ENCODE assay signal across 9 cellular contexts in genomic region chr17:40329981-40330794, GRCh38. TPM values are rescaled to one million over a fixed set of nuclear protein-coding genes. Genes with fewer than 3 reads are reported as not detected.
DNase-seq lines count a peak whose midpoint lies in the region; ATAC-seq and TF ChIP-seq lines count a peak whose summit lies in the region.
"Had no signal": no experiment of that assay in that cellular context is flagged by ENCODE, and none has a peak within 500 bp of the region (broad histone marks: within the 10 kb centered on the region; RNA-seq: fewer than 3 reads in every experiment).

No MANE protein-coding gene starts in this region.

- peaks cover 74% of the 10 kb centered on the region for H3K4me1 Mint-ChIP-seq in T-helper 17 cell

- whole genome bisulfite sequencing in heart right ventricle, 2 donors, result 22 to 23% methylated on average over 9 of the region's 9 CpGs
- 17% methylated on average over 9 of the region's 9 CpGs for WGBS in thymus

- H3K4me3 ChIP-seq in heart right ventricle (peak overlapping the region in 3 of 10 donors; percentile 2 to 49 (median 4)), thymus (ENCODE audit: low read length) (no peak overlapping the region)
- H3K4me3 ChIP-seq: SK-N-MC had no signal

- peak; percentile 21 for DNase-seq in activated CD8-positive, alpha-beta memory T cell treated with anti-CD3 and anti-CD28 coated beads, Interleukin-2, amount 50 U/mL, for 4 hours
- DNase-seq in activated CD8-positive, alpha-beta memory T cell treated with anti-CD3 and anti-CD28 coated beads, Interleukin-2, amount 50 U/mL, for 48 hours, result no peak
- no peak for DNase-seq in T-helper 17 cell
- DNase-seq in heart right ventricle, result peak; percentile 79 to 80
- no peak for DNase-seq in NK-92 treated with Interleukin-12 subunit alpha and Interleukin-12 subunit beta, amount 100 ng/mL, for 24 hours (lab: John Stamatoyannopoulos, UW)
- no peak for DNase-seq in AG08396 (ENCODE audit: low spot score)
- DNase-seq in pons (ENCODE audit: low spot score), result no peak

- no peaks in the 10 kb centered on the region for H3K9me3 ChIP-seq in T-helper 17 cell (ENCODE audit: control insufficient read depth, low read length, poor library complexity, severe bottlenecking)
- no peaks in the 10 kb centered on the region for H3K9me3 ChIP-seq in heart right ventricle
- no peaks in the 10 kb centered on the region for H3K9me3 ChIP-seq in thymus (ENCODE audit: control insufficient read depth)

- H3K4me3 Mint-ChIP-seq in T-helper 17 cell, result peak overlapping the region; percentile 89

- H3K27me3 ChIP-seq in heart right ventricle, result no peaks in the 10 kb centered on the region
- no peaks in the 10 kb centered on the region for H3K27me3 ChIP-seq in thymus (ENCODE audit: control insufficient read depth, insufficient read depth)

- H3K27ac ChIP-seq in heart right ventricle (peak overlapping the region in 9 of 10 donors; percentile 76 to 98 (median 87)), thymus (ENCODE audit: low read depth) (peak overlapping the region; percentile 48)
- H3K27ac ChIP-seq: SK-N-MC had no signal

- peak overlapping the region; percentile 99 for H3K27ac Mint-ChIP-seq in T-helper 17 cell

- ATAC-seq in T-helper 17 cell (no peak), heart right ventricle (peak in 7 of 8 donors; percentile 20 to 58 (median 34))

- intact Hi-C loops in heart right ventricle (cut with DNase I), result no loop called here

- no peak for TF ChIP-seq CTCF in heart right ventricle (IDR thresholded peaks at IDR 0.05)

- H3K36me3 Mint-ChIP-seq in T-helper 17 cell (ENCODE audit: low read depth), result peaks cover 8% of the 10 kb centered on the region

- H3K4me1 ChIP-seq in heart right ventricle, result peaks cover 77 to 100% (median 100%) of the 10 kb centered on the region in 9 donors
- H3K4me1 ChIP-seq in thymus (ENCODE audit: control insufficient read depth, insufficient read depth, low read length), result peaks cover 46% of the 10 kb centered on the region

- H3K27me3 Mint-ChIP-seq in T-helper 17 cell, result no peaks in the 10 kb centered on the region

- H3K36me3 ChIP-seq in heart right ventricle (peaks cover 0 to 30% (median 0%) of the 10 kb centered on the region in 9 donors), thymus (ENCODE audit: control insufficient read depth, insufficient read depth) (no peaks in the 10 kb centered on the region)

RNA-seq across cellular contexts. Expression of gene RARA, which starts 21.2 kb away (rescaled TPM):
- total RNA-seq in T-helper 17 cell (100 to 1,000 TPM in 1 of 2 donors, 10 to 100 TPM in 1; 97.0 to 106 TPM), heart right ventricle (10 to 100 TPM; 11.2 to 34.0 (median 18.3) TPM)
- polyA plus RNA-seq in heart right ventricle (10 to 100 TPM; 19.0 to 20.8 TPM), thymus (17.1 TPM)

RNA-seq across cellular contexts. Expression of gene GJD3, which starts 34.3 kb away (rescaled TPM):
- not detected for total RNA-seq in T-helper 17 cell
- total RNA-seq in heart right ventricle, result 1 to 10 TPM in 9 of 10 donors, under 1 TPM in 1; 0.79 to 6.2 (median 2.1) TPM
- polyA plus RNA-seq in heart right ventricle, result under 1 TPM; 0.65 to 0.88 TPM
- 0.34 TPM for polyA plus RNA-seq in thymus

RNA-seq across cellular contexts. Expression of gene CDC6, which starts 42.5 kb away (rescaled TPM):
- total RNA-seq in T-helper 17 cell (1 to 10 TPM; 1.2 to 2.7 TPM), heart right ventricle (1 to 10 TPM in 4 of 10 donors, under 1 TPM in 6; 0.49 to 3.0 (median 0.86) TPM)
- polyA plus RNA-seq in heart right ventricle (1 to 10 TPM in 1 of 2 donors, under 1 TPM in 1; 0.66 to 1.8 TPM), thymus (1.3 TPM)

Comparison
In these comparisons a context has a peak if more than half of its experiments do, and no peak if none do; other contexts are left out.
1. DNase-seq: peak in activated CD8-positive, alpha-beta memory T cell treated with anti-CD3 and anti-CD28 coated beads, Interleukin-2, amount 50 U/mL, for 4 hours (single experiment) and heart right ventricle (2 of 2); none in activated CD8-positive, alpha-beta memory T cell treated with anti-CD3 and anti-CD28 coated beads, Interleukin-2, amount 50 U/mL, for 48 hours (single experiment), T-helper 17 cell (0 of 3), NK-92 treated with Interleukin-12 subunit alpha and Interleukin-12 subunit beta, amount 100 ng/mL, for 24 hours (single experiment), AG08396 (single experiment) and pons (single experiment).